In genomic region chr10:100810835-100811116, GRCh38 we compare ENCODE assay signal across 21 cellular contexts.
"Had no signal": no experiment of that assay in that cellular context is flagged by ENCODE, and none has a peak within 500 bp of the region (broad histone marks: within the 10 kb centered on the region; RNA-seq: fewer than 3 reads in every experiment).

No MANE protein-coding gene starts in this region.

- H3K4me3 Mint-ChIP-seq: dendritic cell treated with granulocyte-macrophage colony-stimulating factor and Interleukin-4, amounts not matched to agents 40 ng/mL and 50 ng/mL, for 4 days; effector memory CD8-positive, alpha-beta T cell; endodermal cell had no signal

- H3K27ac ChIP-seq: colonic mucosa, epithelial cell of prostate, esophagus squamous epithelium, gastrocnemius medialis, heart right ventricle, left lung, lower lobe of right lung had no signal

- H3K9me3 Mint-ChIP-seq: dendritic cell treated with granulocyte-macrophage colony-stimulating factor and Interleukin-4, amounts not matched to agents 40 ng/mL and 50 ng/mL, for 4 days; effector memory CD8-positive, alpha-beta T cell; endodermal cell had no signal

- H3K9me3 ChIP-seq: colonic mucosa, esophagus squamous epithelium, gastrocnemius medialis, heart right ventricle, left lung, lower lobe of right lung had no signal

- H3K36me3 ChIP-seq: colonic mucosa, esophagus squamous epithelium, gastrocnemius medialis, heart right ventricle, left lung, lower lobe of right lung had no signal

- H3K4me3 ChIP-seq: colonic mucosa, esophagus squamous epithelium, gastrocnemius medialis, heart right ventricle, left lung, lower lobe of right lung had no signal

- H3K4me1 ChIP-seq: colonic mucosa, esophagus squamous epithelium, gastrocnemius medialis, heart right ventricle, left lung, lower lobe of right lung had no signal

- DNase-seq: colonic mucosa; cortex of kidney; effector CD8-positive, alpha-beta T cell; effector memory CD8-positive, alpha-beta T cell; endodermal cell; erythroblast; esophagus squamous epithelium; foreskin fibroblast; foreskin melanocyte; gastrocnemius medialis; heart right ventricle; hippocampal formation; left cardiac atrium; left ventricle myocardium superior; mesenchymal stem cell; midbrain had no signal

- H3K27ac Mint-ChIP-seq: dendritic cell treated with granulocyte-macrophage colony-stimulating factor and Interleukin-4, amounts not matched to agents 40 ng/mL and 50 ng/mL, for 4 days; effector memory CD8-positive, alpha-beta T cell; endodermal cell had no signal

- ATAC-seq: effector memory CD8-positive, alpha-beta T cell; esophagus mucosa; gastrocnemius medialis; heart right ventricle; left cardiac atrium; left lung; left ventricle myocardium superior; lower lobe of right lung had no signal

- H3K27me3 ChIP-seq: colonic mucosa had no signal
